Comparison of ENCODE assay signal across 14 cellular contexts in the genomic region with DNA sequence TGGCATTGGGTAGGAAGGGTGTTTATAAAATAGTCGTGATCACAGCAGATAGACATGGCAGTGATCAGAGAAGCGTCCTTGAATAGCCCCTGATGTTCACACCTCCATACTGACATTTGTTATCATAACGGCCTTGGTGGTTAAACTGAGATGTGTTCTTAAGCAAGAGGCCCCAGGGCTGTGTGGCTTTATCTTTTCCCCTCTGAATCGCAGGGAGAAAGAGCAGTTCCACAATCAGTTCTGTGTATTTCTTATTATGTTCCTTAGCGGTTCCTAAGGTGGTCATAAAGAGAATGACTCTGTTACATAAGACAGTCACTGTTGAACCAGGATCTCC. TPM values are rescaled to one million over a fixed set of nuclear protein-coding genes. Genes with fewer than 3 reads are reported as not detected.
A peak's percentile ranks its signal among the peaks of the same experiment; 100 is the strongest.
DNase-seq lines count a peak whose midpoint lies in the region; ATAC-seq and TF ChIP-seq lines count a peak whose summit lies in the region.
"Had no signal": no experiment of that assay in that cellular context is flagged by ENCODE, and none has a peak within 500 bp of the region (broad histone marks: within the 10 kb centered on the region; RNA-seq: fewer than 3 reads in every experiment).

No MANE protein-coding gene starts in this region.

- dilution Hi-C loops in IMR-90 (cut with HindIII; ENCODE audit: low sequenced_read_pairs, unreplicated experiment): no loop called here

- CTCF ChIA-PET in IMR-90 (lab: Yijun Ruan, JAX): interaction anchor here (0.6 kb wide), 1 partner anchor 35 kb away, joined by 4 read pairs; no protein-coding TSS in a partner anchor

- TF ChIP-seq CTCF in IMR-90 (conservative IDR thresholded peaks at IDR 0.05; ENCODE audit: low read depth, low read length): no peak
- TF ChIP-seq CTCF in colonic mucosa (IDR thresholded peaks at IDR 0.05): no peak
- no peak for TF ChIP-seq CTCF in liver (IDR thresholded peaks at IDR 0.05; ENCODE audit: low read depth, low read length, missing input control)
- no peak for TF ChIP-seq CTCF in spleen (IDR thresholded peaks at IDR 0.05 in 8 of 11, conservative IDR thresholded peaks at IDR 0.05 in 3 of 11)

- ATAC-seq in IMR-90 (ENCODE audit: low read depth) (peak; percentile 62), HG03039 (IDR thresholded peaks at IDR 0.05; ENCODE audit: unreplicated experiment) (no peak)
- no peak for ATAC-seq in activated T-cell treated with anti-CD3 and anti-CD28 coated beads, Interleukin-2, amount 50 U/mL, for 4 hours

- no peaks in the 10 kb centered on the region for H3K9me3 Mint-ChIP-seq in activated T-cell treated with anti-CD3 and anti-CD28 coated beads, Interleukin-2, amount 50 U/mL, for 4 hours
- H3K9me3 Mint-ChIP-seq: activated T-helper 1 cell treated with anti-CD3 and anti-CD28 coated beads, Interleukin-12 subunit alpha, Interleukin-12 subunit beta, Interleukin-2, Interleukin-4 antibody, amounts not matched to agents 30 ng/mL and 10 ng/mL and 1 ng/mL, durations not matched to agents 14 hours and 24 hours and 36 hours had no signal

- H2BK15ac ChIP-seq in IMR-90 (ENCODE audit: low read depth, low read length): no peak overlapping the region

- no peak for TF ChIP-seq RAD21 in IMR-90 (IDR thresholded peaks at IDR 0.05; ENCODE audit: low read length)
- no peak for TF ChIP-seq RAD21 in liver (IDR thresholded peaks at IDR 0.05)

- H3K36me3 ChIP-seq in IMR-90 (ENCODE audit: control insufficient read depth, insufficient read depth, low read length) (no peaks in the 10 kb centered on the region), colonic mucosa (no peaks in the 10 kb centered on the region), liver (ENCODE audit: control insufficient read depth in 4 of 4, insufficient read depth in 3 of 4, low read depth in 1 of 4, low read length in 3 of 4) (no peaks in the 10 kb centered on the region), spleen (no peaks in the 10 kb centered on the region)
- H3K36me3 ChIP-seq: cardiac muscle cell had no signal

- H4K8ac ChIP-seq in IMR-90 (ENCODE audit: low read depth in 2 of 2, low read length in 2 of 2): peak overlapping the region in 1 of 2 experiments; percentile 24; a peak in 1 of 4 replicates

- peak overlapping the region; percentile 2 for H2AFZ ChIP-seq in IMR-90 (replicated peaks; ENCODE audit: low read length, poor library complexity)

- H3K14ac ChIP-seq in IMR-90 (replicated peaks; ENCODE audit: low read depth, low read length): 0 out of 2 replicates have a peak overlapping the region, but pooled peaks have one; percentile 5

- H3K79me1 ChIP-seq in IMR-90 (ENCODE audit: low read depth in 1 of 2, low read length in 2 of 2): no peaks in the 10 kb centered on the region

- H4K5ac ChIP-seq in IMR-90 (ENCODE audit: low read depth, low read length): peak overlapping the region; percentile 25; the same call in 1 of the 2 replicates

- no peak overlapping the region for H3K4me3 ChIP-seq in IMR-90 (ENCODE audit: insufficient read depth, low read depth, low read length)
- no peak overlapping the region for H3K4me3 ChIP-seq in colonic mucosa
- no peak overlapping the region for H3K4me3 ChIP-seq in liver (ENCODE audit: low read depth in 1 of 3, low read length in 3 of 3)
- H3K4me3 ChIP-seq in spleen: no peak overlapping the region
- H3K4me3 ChIP-seq: cardiac muscle cell had no signal

- no peak overlapping the region for H2BK20ac ChIP-seq in IMR-90 (ENCODE audit: low read depth, low read length)

- BruUV-seq in IMR-90 (replicated peaks; lab: Mats Ljungman, UMichigan): no TSS peak

- H3K9me3 ChIP-seq in IMR-90 (ENCODE audit: control insufficient read depth, insufficient read depth, low read length) (no peaks in the 10 kb centered on the region), colonic mucosa (no peaks in the 10 kb centered on the region), liver (ENCODE audit: control insufficient read depth in 4 of 4, low read length in 3 of 4) (no peaks in the 10 kb centered on the region), spleen (no peaks in the 10 kb centered on the region)
- H3K9me3 ChIP-seq: SK-N-SH had no signal

- TF ChIP-seq POLR2A in IMR-90 (IDR thresholded peaks at IDR 0.05; ENCODE audit: low read depth, low read length): no peak
- no peak for TF ChIP-seq POLR2A in spleen (IDR thresholded peaks at IDR 0.05)

- H3K4me1 Mint-ChIP-seq in activated T-cell treated with anti-CD3 and anti-CD28 coated beads, Interleukin-2, amount 50 U/mL, for 4 hours (ENCODE audit: low read depth): no peaks in the 10 kb centered on the region

- in situ Hi-C loops in IMR-90 (cut with MboI; ENCODE audit: low sequenced_read_pairs): no loop called here

- WGBS in IMR-90 (ENCODE audit: extremely low coverage in 2 of 2, insufficient read length in 1 of 2), 2 experiments: no CpG with 5 or more reads among the region's 5 CpGs
- WGBS in liver: 35% methylated on average over 5 of the region's 5 CpGs
- WGBS in spleen, 5 donors: 60 to 71% (median 64%) methylated on average over 5 of the region's 5 CpGs

- no peak overlapping the region; the same call in 1 of the 2 replicates for H3K23ac ChIP-seq in IMR-90 (ENCODE audit: low read depth, low read length)

- no peak overlapping the region for H3K4me3 Mint-ChIP-seq in activated T-cell treated with anti-CD3 and anti-CD28 coated beads, Interleukin-2, amount 50 U/mL, for 4 hours
- H3K4me3 Mint-ChIP-seq: activated T-helper 1 cell treated with anti-CD3 and anti-CD28 coated beads, Interleukin-12 subunit alpha, Interleukin-12 subunit beta, Interleukin-2, Interleukin-4 antibody, amounts not matched to agents 30 ng/mL and 10 ng/mL and 1 ng/mL, durations not matched to agents 14 hours and 24 hours and 36 hours had no signal

- no peaks in the 10 kb centered on the region for H3K27me3 Mint-ChIP-seq in activated T-cell treated with anti-CD3 and anti-CD28 coated beads, Interleukin-2, amount 50 U/mL, for 4 hours (ENCODE audit: low read depth)

- H4K20me1 ChIP-seq in IMR-90 (ENCODE audit: insufficient read depth, low read length): no peaks in the 10 kb centered on the region

- DNase-seq in IMR-90 (peak; percentile 34), colonic mucosa (no peak), spleen (no peak), NCI-H1417 treated with DMSO at 0.1 percent for 48 hours (lab: John Stamatoyannopoulos, UW) (no peak)
- DNase-seq in activated effector memory CD4-positive, alpha-beta T cell treated with anti-CD3 and anti-CD28 coated beads, Interleukin-2, amount 50 U/mL, for 16 hours: no peak
- DNase-seq in activated T-cell treated with anti-CD3 and anti-CD28 coated beads, Interleukin-2, amount 50 U/mL, for 4 hours: no peak
- DNase-seq: activated CD4-positive, CD25-positive, alpha-beta regulatory T cell treated with anti-CD3 and anti-CD28 coated beads, Interleukin-2, amount 50 U/mL, for 72 hours; KG1; NCI-H2029; SK-N-SH had no signal

- no peak overlapping the region for H3K56ac ChIP-seq in IMR-90 (ENCODE audit: extremely low read depth, insufficient read depth, low read length)

- peak overlapping the region; percentile 75 for H3K4me2 ChIP-seq in IMR-90 (ENCODE audit: low read depth, low read length)
- H3K4me2 ChIP-seq: SK-N-SH had no signal

- peak overlapping the region; percentile 42; the same call in 1 of the 2 replicates for H3K18ac ChIP-seq in IMR-90 (ENCODE audit: low read depth, low read length)

- H2BK120ac ChIP-seq in IMR-90 (ENCODE audit: low read depth, low read length): 0 out of 2 replicates have a peak overlapping the region, but pooled peaks have one; percentile 8

- intact Hi-C loops in IMR-90 (cut with micrococcal nuclease): no loop called here
- intact Hi-C loops in colonic mucosa (cut with DNase I): no loop called here
- intact Hi-C loops in spleen (cut with DNase I; ENCODE audit: low total_unique reads): no loop called here

- POLR2A ChIA-PET in IMR-90 (lab: Charles Lee; ENCODE audit: unreplicated experiment): no interaction called here

- no peak overlapping the region for H2AK9ac ChIP-seq in IMR-90 (replicated peaks; ENCODE audit: low read depth, low read length, poor library complexity)

- no peak overlapping the region for H2AK5ac ChIP-seq in IMR-90 (ENCODE audit: low read depth, low read length)

- no peaks in the 10 kb centered on the region for H3K36me3 Mint-ChIP-seq in activated T-cell treated with anti-CD3 and anti-CD28 coated beads, Interleukin-2, amount 50 U/mL, for 4 hours (ENCODE audit: insufficient read depth)

- H3K9ac ChIP-seq in IMR-90 (ENCODE audit: low read depth, low read length): 0 out of 2 replicates have a peak overlapping the region, but pooled peaks have one; percentile 13
- peak overlapping the region in 1 of 2 donors; percentile 34 for H3K9ac ChIP-seq in colonic mucosa (ENCODE audit: low read depth in 2 of 2, low read length in 2 of 2)
- H3K9ac ChIP-seq in liver (ENCODE audit: low read depth in 1 of 2, low read length in 2 of 2): peak overlapping the region in 1 of 2 donors; percentile 44
- H3K9ac ChIP-seq: SK-N-SH had no signal

- H3K4ac ChIP-seq in IMR-90 (ENCODE audit: low read depth, low read length): no peak overlapping the region

- H3K27ac ChIP-seq in IMR-90 (ENCODE audit: insufficient read depth, low read length) (peak overlapping the region; percentile 28; the same call in 1 of the 2 replicates), colonic mucosa (peak overlapping the region; percentile 61), liver (ENCODE audit: low read depth in 1 of 2, low read length in 2 of 2) (peak overlapping the region; percentile 60 to 86), spleen (peak overlapping the region in 5 of 8 donors; percentile 27 to 36 (median 32))
- H3K27ac ChIP-seq: cardiac muscle cell had no signal

- peak overlapping the region; percentile 62 for H2BK5ac ChIP-seq in IMR-90 (ENCODE audit: low read depth, low read length, poor library complexity, severe bottlenecking)

- H3K27me3 ChIP-seq in IMR-90 (ENCODE audit: control insufficient read depth, insufficient read depth, low read length) (no peaks in the 10 kb centered on the region), colonic mucosa (no peaks in the 10 kb centered on the region), liver (ENCODE audit: control insufficient read depth in 4 of 4, insufficient read depth in 4 of 4, low read length in 3 of 4) (no peaks in the 10 kb centered on the region), spleen (replicated peaks in 1 of 7) (no peaks in the 10 kb centered on the region)
- H3K27me3 ChIP-seq: cardiac muscle cell had no signal

- no peak overlapping the region; the same call in 1 of the 2 replicates for H4K91ac ChIP-seq in IMR-90 (ENCODE audit: insufficient read depth, low read depth, low read length)

- H3K4me1 ChIP-seq in IMR-90 (ENCODE audit: control insufficient read depth, insufficient read depth, low read length) (peaks cover 12% of the 10 kb centered on the region), colonic mucosa (no peaks in the 10 kb centered on the region), liver (ENCODE audit: control insufficient read depth in 4 of 4, insufficient read depth in 4 of 4, low read length in 3 of 4) (peaks cover 3 to 11% (median 9%) of the 10 kb centered on the region in 4 donors), spleen (peaks cover 0 to 3% (median 0%) of the 10 kb centered on the region in 6 donors)

- peaks cover 7% of the 10 kb centered on the region for H3K9me1 ChIP-seq in IMR-90 (ENCODE audit: insufficient read depth, low read length)

RNA-seq across cellular contexts. Expression of gene CBR4, which starts 52.8 kb away (rescaled TPM):
- total RNA-seq in IMR-90 (2012; rRNA removed) (4.5 and 9.2 TPM in 2 replicates), colonic mucosa (10 to 100 TPM; 25.1 to 28.6 TPM), liver (10 to 100 TPM; 16.7 to 32.8 TPM), spleen (10 to 100 TPM; 18.5 to 33.4 (median 24.9) TPM)
- polyA plus RNA-seq in IMR-90 (2012; rRNA removed) (2.1 and 2.7 TPM in 2 replicates), liver (10 to 100 TPM in 1 of 2 donors, 1 to 10 TPM in 1; 9.4 to 28.6 TPM), spleen (10 to 100 TPM in 2 of 3 donors, 1 to 10 TPM in 1; 7.5 to 10.8 (median 10.6) TPM)
- polyA plus RNA-seq in IMR-90 (2012; cell fraction: cytosol; rRNA removed): 0.31 and 0.39 TPM in 2 replicates
- polyA plus RNA-seq in IMR-90 (2012; cell fraction: nucleus; rRNA removed; ENCODE audit: low replicate concordance): 0.52 and 5.9 TPM in 2 replicates
- 10 to 100 TPM; 12.5 to 16.0 (median 14.3) TPM for total RNA-seq in activated T-cell treated with anti-CD3 and anti-CD28 coated beads, Interleukin-2, amount 50 U/mL, for 4 hours
